ENCODE assay signal across 14 cellular contexts in the genomic region with DNA sequence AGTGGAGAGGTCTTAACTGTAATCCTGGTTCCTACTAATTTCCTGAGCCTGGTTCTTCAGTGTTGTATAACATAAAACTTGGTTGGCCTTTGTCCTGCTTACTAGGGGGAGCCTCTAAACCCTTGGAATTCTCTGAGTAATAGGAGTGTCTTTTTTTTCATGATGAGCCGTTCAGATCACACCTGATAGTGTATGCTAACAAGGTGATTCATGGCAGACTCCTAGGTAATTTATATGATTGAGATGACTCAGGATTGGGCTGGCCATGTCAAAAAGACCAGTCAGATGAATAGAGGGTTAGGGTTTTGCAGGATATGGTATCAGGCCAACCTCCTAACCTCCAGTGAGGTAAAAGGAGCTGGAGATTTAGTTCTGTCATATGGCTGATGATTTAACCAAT.
"Had no signal": no experiment of that assay in that cellular context is flagged by ENCODE, and none has a peak within 500 bp of the region (broad histone marks: within the 10 kb centered on the region; RNA-seq: fewer than 3 reads in every experiment).

No MANE protein-coding gene starts in this region.

- H3K27me3 ChIP-seq: brain microvascular endothelial cell, esophagus muscularis mucosa, right atrium auricular region, tibial nerve had no signal

- DNase-seq: activated CD4-positive, alpha-beta T cell treated with anti-CD3 and anti-CD28 coated beads for 48 hours; activated effector memory CD4-positive, alpha-beta T cell treated with Interleukin-2 at 50 U/mL for 16 hours; activated T-cell treated with anti-CD3 and anti-CD28 coated beads for 4 hours; brain microvascular endothelial cell; dermis blood vessel endothelial cell; endodermal cell; head of caudate nucleus; left ventricle myocardium inferior; T1000 had no signal

- H3K4me1 ChIP-seq: esophagus muscularis mucosa, left ventricle myocardium inferior, right atrium auricular region had no signal

- H3K36me3 ChIP-seq: brain microvascular endothelial cell, esophagus muscularis mucosa, left ventricle myocardium inferior, right atrium auricular region, tibial nerve had no signal

- H3K27ac ChIP-seq: brain microvascular endothelial cell, esophagus muscularis mucosa, left ventricle myocardium inferior, right atrium auricular region, skin epidermis, tibial nerve, VCaP had no signal

- H3K4me3 ChIP-seq: esophagus muscularis mucosa, left ventricle myocardium inferior, right atrium auricular region, skin epidermis, tibial nerve had no signal
